ENCODE assay signal across 24 cellular contexts in the genomic region with DNA sequence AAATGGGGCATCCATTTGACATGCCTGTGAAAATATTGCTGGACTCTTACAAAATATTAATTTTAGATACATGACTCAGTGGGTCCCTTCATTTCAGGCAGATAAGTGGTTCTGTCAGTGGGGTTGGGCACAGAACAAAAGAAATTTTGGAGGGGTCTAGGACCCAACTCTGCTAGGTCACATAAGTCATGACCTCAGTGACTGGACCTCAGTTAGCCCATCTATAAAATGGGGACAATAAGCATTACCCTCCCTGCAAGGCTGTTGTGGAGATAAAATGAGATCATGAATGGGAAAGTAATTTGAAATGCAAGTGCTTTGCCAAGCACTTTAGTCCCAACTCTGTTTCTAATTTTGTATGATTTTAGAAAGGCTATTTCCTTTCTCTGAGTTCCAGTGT. TPM values are rescaled to one million over a fixed set of nuclear protein-coding genes. Genes with fewer than 3 reads are reported as not detected.
"Had no signal": no experiment of that assay in that cellular context is flagged by ENCODE, and none has a peak within 500 bp of the region (broad histone marks: within the 10 kb centered on the region; RNA-seq: fewer than 3 reads in every experiment).

No MANE protein-coding gene starts in this region.

- H3K9me3 ChIP-seq: upper lobe of left lung, vagina had no signal

- H3K4me3 Mint-ChIP-seq: activated B cell treated with CpG ODN at 0.5 μM for 24 hours; activated CD8-positive, alpha-beta T cell treated with anti-CD3 and anti-CD28 coated beads for 36 hours; activated T-cell treated with anti-CD3 and anti-CD28 coated beads, Interleukin-2, amount 50 U/mL, for 4 hours; activated T-helper 17 cell treated with anti-CD3 and anti-CD28 coated beads, Interleukin-2, amount 50 U/mL, for 72 hours; naive thymus-derived CD8-positive, alpha-beta T cell; stimulated activated effector memory CD8-positive, alpha-beta T cell treated with anti-CD3 and anti-CD28 coated beads, Interleukin-12 subunit alpha, Interleukin-12 subunit beta, amount 100 ng/mL, for 72 hours; stimulated activated naive CD8-positive, alpha-beta T cell treated with anti-CD3 and anti-CD28 coated beads, Interleukin-15, Interleukin-2, amounts not matched to agents 100 ng/mL and 50 ng/mL, for 24 hours had no signal

- H3K27me3 ChIP-seq: brain microvascular endothelial cell, esophagus squamous epithelium, hepatocyte, spleen, upper lobe of left lung, vagina had no signal

- H3K27ac ChIP-seq: brain microvascular endothelial cell, epithelial cell of prostate, esophagus squamous epithelium, hepatocyte, vagina had no signal

- H3K4me1 ChIP-seq: esophagus squamous epithelium, vagina had no signal

- H3K9me3 Mint-ChIP-seq: activated B cell treated with CpG ODN at 0.5 μM for 24 hours; activated T-cell treated with anti-CD3 and anti-CD28 coated beads, Interleukin-2, amount 50 U/mL, for 4 hours; activated T-helper 17 cell treated with anti-CD3 and anti-CD28 coated beads, Interleukin-2, amount 50 U/mL, for 72 hours; stimulated activated effector memory CD8-positive, alpha-beta T cell treated with anti-CD3 and anti-CD28 coated beads, Interleukin-12 subunit alpha, Interleukin-12 subunit beta, amount 100 ng/mL, for 72 hours; stimulated activated naive CD8-positive, alpha-beta T cell treated with anti-CD3 and anti-CD28 coated beads, Interleukin-15, Interleukin-2, amounts not matched to agents 100 ng/mL and 50 ng/mL, for 24 hours had no signal

- H2AFZ ChIP-seq: hepatocyte had no signal

- H3K79me2 ChIP-seq: hepatocyte had no signal

- H3K27me3 Mint-ChIP-seq: activated B cell treated with CpG ODN at 0.5 μM for 24 hours; activated CD8-positive, alpha-beta T cell treated with anti-CD3 and anti-CD28 coated beads for 36 hours; activated T-helper 17 cell treated with anti-CD3 and anti-CD28 coated beads, Interleukin-2, amount 50 U/mL, for 72 hours; naive thymus-derived CD8-positive, alpha-beta T cell; stimulated activated naive CD8-positive, alpha-beta T cell treated with anti-CD3 and anti-CD28 coated beads, Interleukin-15, Interleukin-2, amounts not matched to agents 100 ng/mL and 50 ng/mL, for 24 hours had no signal

- H3K4me3 ChIP-seq: esophagus squamous epithelium, hepatocyte, spleen, upper lobe of left lung, vagina had no signal

- H3K27ac Mint-ChIP-seq: activated B cell treated with CpG ODN at 0.5 μM for 24 hours; activated CD8-positive, alpha-beta T cell treated with anti-CD3 and anti-CD28 coated beads for 36 hours; activated T-helper 17 cell treated with anti-CD3 and anti-CD28 coated beads, Interleukin-2, amount 50 U/mL, for 72 hours; stimulated activated naive CD8-positive, alpha-beta T cell treated with anti-CD3 and anti-CD28 coated beads, Interleukin-15, Interleukin-2, amounts not matched to agents 100 ng/mL and 50 ng/mL, for 24 hours had no signal

- H3K36me3 ChIP-seq: brain microvascular endothelial cell, esophagus squamous epithelium, spleen, upper lobe of left lung, vagina had no signal

- ATAC-seq: activated CD8-positive, alpha-beta T cell treated with anti-CD3 and anti-CD28 coated beads for 36 hours; activated T-cell treated with anti-CD3 and anti-CD28 coated beads, Interleukin-2, amount 50 U/mL, for 4 hours; activated T-helper 17 cell treated with anti-CD3 and anti-CD28 coated beads, Interleukin-2, amount 50 U/mL, for 72 hours; naive thymus-derived CD8-positive, alpha-beta T cell; stimulated activated effector memory CD8-positive, alpha-beta T cell treated with anti-CD3 and anti-CD28 coated beads, Interleukin-12 subunit alpha, Interleukin-12 subunit beta, amount 100 ng/mL, for 72 hours had no signal

- DNase-seq: activated B cell treated with CpG ODN at 0.5 μM for 24 hours; activated CD4-positive, alpha-beta T cell treated with anti-CD3 and anti-CD28 coated beads, Interleukin-2, amount 50 U/mL, for 1 hour; activated CD8-positive, alpha-beta T cell treated with anti-CD3 and anti-CD28 coated beads for 36 hours; activated gamma-delta T cell treated with Interleukin-2 at 50 U/mL for 16 hours; activated naive CD4-positive, alpha-beta T cell treated with anti-CD3 and anti-CD28 coated beads, Interleukin-2, amount 50 U/mL, for 16 hours; activated T-cell treated with anti-CD3 and anti-CD28 coated beads, Interleukin-2, amount 50 U/mL, for 4 hours; amniotic stem cell; brain microvascular endothelial cell; central memory CD4-positive, alpha-beta T cell; effector CD4-positive, alpha-beta T cell; esophagus squamous epithelium; foreskin melanocyte; midbrain; naive thymus-derived CD8-positive, alpha-beta T cell; spleen; stimulated activated CD4-positive, alpha-beta T cell treated with anti-CD3 and anti-CD28 coated beads, Interleukin-4, amount 100 ng/mL, for 1 hour; T-helper 2 cell; upper lobe of left lung had no signal

- H3K4me2 ChIP-seq: hepatocyte had no signal

RNA-seq across cellular contexts. Expression of a gene that starts 44.0 kb away (rescaled TPM):
- total RNA-seq: vagina had no signal
